ENCODE assay signal across 1 cellular context in the genomic region with DNA sequence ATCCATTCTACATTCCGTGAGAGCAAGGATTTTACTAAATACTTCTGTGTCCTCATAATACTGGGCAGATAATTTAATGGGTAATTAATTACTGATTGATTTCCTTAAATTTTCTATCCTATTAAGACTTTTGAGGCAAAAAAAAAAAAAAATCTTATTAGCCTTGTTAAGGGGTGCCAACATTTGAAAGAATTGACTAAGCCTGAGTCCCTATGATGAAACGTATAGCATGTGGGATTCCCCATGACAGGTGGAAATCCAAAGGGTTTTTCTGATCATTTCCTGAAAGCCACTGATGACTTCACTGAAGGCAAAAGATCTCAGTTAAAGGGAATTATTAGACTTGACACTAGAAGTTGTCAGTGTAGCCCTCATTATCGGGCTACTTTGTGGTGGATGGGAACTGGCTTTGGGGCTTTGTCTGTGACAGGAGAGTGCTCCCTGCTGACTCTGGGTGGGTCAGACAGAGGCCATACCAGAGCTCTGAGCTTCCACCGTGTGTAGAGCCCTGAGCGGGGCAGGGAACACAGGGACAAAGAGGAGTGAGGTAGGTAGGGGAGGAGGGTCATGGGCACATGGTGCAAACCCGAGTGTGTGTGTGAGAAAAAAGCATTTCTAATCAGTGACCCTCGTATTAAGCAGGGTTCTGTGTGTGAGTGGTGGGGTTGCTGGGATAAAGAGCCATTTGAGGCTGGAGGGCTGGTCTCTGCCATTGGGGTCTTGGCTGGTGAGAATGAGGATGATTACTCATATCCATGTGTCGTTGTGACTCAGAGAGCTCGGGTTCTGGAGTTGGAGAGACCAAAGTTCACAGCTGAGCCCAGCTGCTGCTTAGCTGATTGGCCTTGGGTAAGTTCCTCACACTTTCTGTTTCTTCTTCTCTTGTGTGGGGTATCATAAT.
TF ChIP-seq lines count a peak whose summit lies in the region.

No MANE protein-coding gene starts in this region.

TF ChIP-seq in GM12878, 131 proteins besides CTCF, POLR2A, EP300 and RAD21 (continued from another document and continues in another):
- TF ChIP-seq, protein P1, sequence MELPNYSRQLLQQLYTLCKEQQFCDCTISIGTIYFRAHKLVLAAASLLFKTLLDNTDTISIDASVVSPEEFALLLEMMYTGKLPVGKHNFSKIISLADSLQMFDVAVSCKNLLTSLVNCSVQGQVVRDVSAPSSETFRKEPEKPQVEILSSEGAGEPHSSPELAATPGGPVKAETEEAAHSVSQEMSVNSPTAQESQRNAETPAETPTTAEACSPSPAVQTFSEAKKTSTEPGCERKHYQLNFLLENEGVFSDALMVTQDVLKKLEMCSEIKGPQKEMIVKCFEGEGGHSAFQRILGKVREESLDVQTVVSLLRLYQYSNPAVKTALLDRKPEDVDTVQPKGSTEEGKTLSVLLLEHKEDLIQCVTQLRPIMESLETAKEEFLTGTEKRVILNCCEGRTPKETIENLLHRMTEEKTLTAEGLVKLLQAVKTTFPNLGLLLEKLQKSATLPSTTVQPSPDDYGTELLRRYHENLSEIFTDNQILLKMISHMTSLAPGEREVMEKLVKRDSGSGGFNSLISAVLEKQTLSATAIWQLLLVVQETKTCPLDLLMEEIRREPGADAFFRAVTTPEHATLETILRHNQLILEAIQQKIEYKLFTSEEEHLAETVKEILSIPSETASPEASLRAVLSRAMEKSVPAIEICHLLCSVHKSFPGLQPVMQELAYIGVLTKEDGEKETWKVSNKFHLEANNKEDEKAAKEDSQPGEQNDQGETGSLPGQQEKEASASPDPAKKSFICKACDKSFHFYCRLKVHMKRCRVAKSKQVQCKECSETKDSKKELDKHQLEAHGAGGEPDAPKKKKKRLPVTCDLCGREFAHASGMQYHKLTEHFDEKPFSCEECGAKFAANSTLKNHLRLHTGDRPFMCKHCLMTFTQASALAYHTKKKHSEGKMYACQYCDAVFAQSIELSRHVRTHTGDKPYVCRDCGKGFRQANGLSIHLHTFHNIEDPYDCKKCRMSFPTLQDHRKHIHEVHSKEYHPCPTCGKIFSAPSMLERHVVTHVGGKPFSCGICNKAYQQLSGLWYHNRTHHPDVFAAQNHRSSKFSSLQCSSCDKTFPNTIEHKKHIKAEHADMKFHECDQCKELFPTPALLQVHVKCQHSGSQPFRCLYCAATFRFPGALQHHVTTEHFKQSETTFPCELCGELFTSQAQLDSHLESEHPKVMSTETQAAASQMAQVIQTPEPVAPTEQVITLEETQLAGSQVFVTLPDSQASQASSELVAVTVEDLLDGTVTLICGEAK (IDR thresholded peaks at IDR 0.05; ENCODE audit: borderline replicate concordance): peak; percentile 20; the same call in 1 of the 2 replicates
- TF ChIP-seq CREB1 (IDR thresholded peaks at IDR 0.05; ENCODE audit: low read depth) (0 out of 2 replicates have a peak, but pooled peaks have one; percentile 38), SIX5 (IDR thresholded peaks at IDR 0.05; ENCODE audit: low read depth, low read length, severe bottlenecking) (no peak), IKZF2 (IDR thresholded peaks at IDR 0.05) (peak; percentile 82 to 87), WRNIP1 (IDR thresholded peaks at IDR 0.05; ENCODE audit: borderline replicate concordance, low read depth, low read length) (no peak), NFYA (IDR thresholded peaks at IDR 0.05; ENCODE audit: borderline replicate concordance, low read depth, low read length) (no peak), SREBF1 (IDR thresholded peaks at IDR 0.05; ENCODE audit: low read length) (no peak), NFXL1 (IDR thresholded peaks at IDR 0.05; ENCODE audit: borderline replicate concordance) (no peak), LARP7 (IDR thresholded peaks at IDR 0.05) (no peak), CHD4 (IDR thresholded peaks at IDR 0.05) (no peak), GABPA (IDR thresholded peaks at IDR 0.05; ENCODE audit: low read depth) (no peak), TAF1 (IDR thresholded peaks at IDR 0.05; ENCODE audit: borderline replicate concordance, low read depth, low read length) (no peak; the same call in 1 of the 2 replicates), SMARCA5 (IDR thresholded peaks at IDR 0.05) (peak; percentile 91; the same call in 1 of the 2 replicates), FOS (IDR thresholded peaks at IDR 0.05; ENCODE audit: borderline replicate concordance, extremely low read depth, insufficient read length) (no peak), YY1 (IDR thresholded peaks at IDR 0.05; ENCODE audit: low read depth, low read length) (0 out of 2 replicates have a peak, but pooled peaks have one; percentile 32), KLF5 (IDR thresholded peaks at IDR 0.05; ENCODE audit: partially characterized antibody) (no peak), POLR2AphosphoS5 (IDR thresholded peaks at IDR 0.05; ENCODE audit: low read length) (peak; percentile 65), BHLHE40 (IDR thresholded peaks at IDR 0.05; ENCODE audit: borderline replicate concordance in 1 of 2, low read depth in 2 of 2, low read length in 1 of 2) (peak; percentile 64 to 72; a peak in 3 of 4 replicates), HDAC6 (IDR thresholded peaks at IDR 0.05; ENCODE audit: unreplicated experiment) (no peak), JUND (IDR thresholded peaks at IDR 0.05; ENCODE audit: low read depth, low read length) (peak; percentile 71; the same call in 1 of the 2 replicates), SUPT20H (IDR thresholded peaks at IDR 0.05; ENCODE audit: borderline replicate concordance, control insufficient read depth, low read depth, low read length) (no peak), PML (IDR thresholded peaks at IDR 0.05; ENCODE audit: low read length) (no peak; the same call in 1 of the 2 replicates), ZNF24 (IDR thresholded peaks at IDR 0.05) (peak; percentile 96), RUNX3 (IDR thresholded peaks at IDR 0.05; ENCODE audit: low read length) (peak; percentile 84), MEF2A (IDR thresholded peaks at IDR 0.05; ENCODE audit: insufficient read depth, low read depth, low read length) (0 out of 2 replicates have a peak, but pooled peaks have one; percentile 16), NRF1 (conservative IDR thresholded peaks at IDR 0.05; ENCODE audit: low read depth, low read length) (no peak), CBX5 (IDR thresholded peaks at IDR 0.05; ENCODE audit: low read depth) (no peak), CEBPB (IDR thresholded peaks at IDR 0.05; ENCODE audit: borderline replicate concordance in 1 of 2, low read depth in 2 of 2, low read length in 2 of 2) (no peak), NBN (IDR thresholded peaks at IDR 0.05) (peak; percentile 87)
- TF ChIP-seq, protein P2, sequence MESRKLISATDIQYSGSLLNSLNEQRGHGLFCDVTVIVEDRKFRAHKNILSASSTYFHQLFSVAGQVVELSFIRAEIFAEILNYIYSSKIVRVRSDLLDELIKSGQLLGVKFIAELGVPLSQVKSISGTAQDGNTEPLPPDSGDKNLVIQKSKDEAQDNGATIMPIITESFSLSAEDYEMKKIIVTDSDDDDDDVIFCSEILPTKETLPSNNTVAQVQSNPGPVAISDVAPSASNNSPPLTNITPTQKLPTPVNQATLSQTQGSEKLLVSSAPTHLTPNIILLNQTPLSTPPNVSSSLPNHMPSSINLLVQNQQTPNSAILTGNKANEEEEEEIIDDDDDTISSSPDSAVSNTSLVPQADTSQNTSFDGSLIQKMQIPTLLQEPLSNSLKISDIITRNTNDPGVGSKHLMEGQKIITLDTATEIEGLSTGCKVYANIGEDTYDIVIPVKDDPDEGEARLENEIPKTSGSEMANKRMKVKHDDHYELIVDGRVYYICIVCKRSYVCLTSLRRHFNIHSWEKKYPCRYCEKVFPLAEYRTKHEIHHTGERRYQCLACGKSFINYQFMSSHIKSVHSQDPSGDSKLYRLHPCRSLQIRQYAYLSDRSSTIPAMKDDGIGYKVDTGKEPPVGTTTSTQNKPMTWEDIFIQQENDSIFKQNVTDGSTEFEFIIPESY (IDR thresholded peaks at IDR 0.05): no peak
- TF ChIP-seq, protein P3, sequence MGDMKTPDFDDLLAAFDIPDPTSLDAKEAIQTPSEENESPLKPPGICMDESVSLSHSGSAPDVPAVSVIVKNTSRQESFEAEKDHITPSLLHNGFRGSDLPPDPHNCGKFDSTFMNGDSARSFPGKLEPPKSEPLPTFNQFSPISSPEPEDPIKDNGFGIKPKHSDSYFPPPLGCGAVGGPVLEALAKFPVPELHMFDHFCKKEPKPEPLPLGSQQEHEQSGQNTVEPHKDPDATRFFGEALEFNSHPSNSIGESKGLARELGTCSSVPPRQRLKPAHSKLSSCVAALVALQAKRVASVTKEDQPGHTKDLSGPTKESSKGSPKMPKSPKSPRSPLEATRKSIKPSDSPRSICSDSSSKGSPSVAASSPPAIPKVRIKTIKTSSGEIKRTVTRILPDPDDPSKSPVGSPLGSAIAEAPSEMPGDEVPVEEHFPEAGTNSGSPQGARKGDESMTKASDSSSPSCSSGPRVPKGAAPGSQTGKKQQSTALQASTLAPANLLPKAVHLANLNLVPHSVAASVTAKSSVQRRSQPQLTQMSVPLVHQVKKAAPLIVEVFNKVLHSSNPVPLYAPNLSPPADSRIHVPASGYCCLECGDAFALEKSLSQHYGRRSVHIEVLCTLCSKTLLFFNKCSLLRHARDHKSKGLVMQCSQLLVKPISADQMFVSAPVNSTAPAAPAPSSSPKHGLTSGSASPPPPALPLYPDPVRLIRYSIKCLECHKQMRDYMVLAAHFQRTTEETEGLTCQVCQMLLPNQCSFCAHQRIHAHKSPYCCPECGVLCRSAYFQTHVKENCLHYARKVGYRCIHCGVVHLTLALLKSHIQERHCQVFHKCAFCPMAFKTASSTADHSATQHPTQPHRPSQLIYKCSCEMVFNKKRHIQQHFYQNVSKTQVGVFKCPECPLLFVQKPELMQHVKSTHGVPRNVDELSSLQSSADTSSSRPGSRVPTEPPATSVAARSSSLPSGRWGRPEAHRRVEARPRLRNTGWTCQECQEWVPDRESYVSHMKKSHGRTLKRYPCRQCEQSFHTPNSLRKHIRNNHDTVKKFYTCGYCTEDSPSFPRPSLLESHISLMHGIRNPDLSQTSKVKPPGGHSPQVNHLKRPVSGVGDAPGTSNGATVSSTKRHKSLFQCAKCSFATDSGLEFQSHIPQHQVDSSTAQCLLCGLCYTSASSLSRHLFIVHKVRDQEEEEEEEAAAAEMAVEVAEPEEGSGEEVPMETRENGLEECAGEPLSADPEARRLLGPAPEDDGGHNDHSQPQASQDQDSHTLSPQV (IDR thresholded peaks at IDR 0.05): no peak; the same call in 1 of the 2 replicates
- TF ChIP-seq, protein P4, sequence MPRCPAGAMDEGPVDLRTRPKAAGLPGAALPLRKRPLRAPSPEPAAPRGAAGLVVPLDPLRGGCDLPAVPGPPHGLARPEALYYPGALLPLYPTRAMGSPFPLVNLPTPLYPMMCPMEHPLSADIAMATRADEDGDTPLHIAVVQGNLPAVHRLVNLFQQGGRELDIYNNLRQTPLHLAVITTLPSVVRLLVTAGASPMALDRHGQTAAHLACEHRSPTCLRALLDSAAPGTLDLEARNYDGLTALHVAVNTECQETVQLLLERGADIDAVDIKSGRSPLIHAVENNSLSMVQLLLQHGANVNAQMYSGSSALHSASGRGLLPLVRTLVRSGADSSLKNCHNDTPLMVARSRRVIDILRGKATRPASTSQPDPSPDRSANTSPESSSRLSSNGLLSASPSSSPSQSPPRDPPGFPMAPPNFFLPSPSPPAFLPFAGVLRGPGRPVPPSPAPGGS (IDR thresholded peaks at IDR 0.05; ENCODE audit: borderline replicate concordance, insufficient read depth, low read depth, low read length, poor library complexity, severe bottlenecking): peak; percentile 39
- TF ChIP-seq, protein P5, sequence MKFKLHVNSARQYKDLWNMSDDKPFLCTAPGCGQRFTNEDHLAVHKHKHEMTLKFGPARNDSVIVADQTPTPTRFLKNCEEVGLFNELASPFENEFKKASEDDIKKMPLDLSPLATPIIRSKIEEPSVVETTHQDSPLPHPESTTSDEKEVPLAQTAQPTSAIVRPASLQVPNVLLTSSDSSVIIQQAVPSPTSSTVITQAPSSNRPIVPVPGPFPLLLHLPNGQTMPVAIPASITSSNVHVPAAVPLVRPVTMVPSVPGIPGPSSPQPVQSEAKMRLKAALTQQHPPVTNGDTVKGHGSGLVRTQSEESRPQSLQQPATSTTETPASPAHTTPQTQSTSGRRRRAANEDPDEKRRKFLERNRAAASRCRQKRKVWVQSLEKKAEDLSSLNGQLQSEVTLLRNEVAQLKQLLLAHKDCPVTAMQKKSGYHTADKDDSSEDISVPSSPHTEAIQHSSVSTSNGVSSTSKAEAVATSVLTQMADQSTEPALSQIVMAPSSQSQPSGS (IDR thresholded peaks at IDR 0.05; ENCODE audit: low read length): 0 out of 2 replicates have a peak, but pooled peaks have one; percentile 49
- TF ChIP-seq, protein P6, sequence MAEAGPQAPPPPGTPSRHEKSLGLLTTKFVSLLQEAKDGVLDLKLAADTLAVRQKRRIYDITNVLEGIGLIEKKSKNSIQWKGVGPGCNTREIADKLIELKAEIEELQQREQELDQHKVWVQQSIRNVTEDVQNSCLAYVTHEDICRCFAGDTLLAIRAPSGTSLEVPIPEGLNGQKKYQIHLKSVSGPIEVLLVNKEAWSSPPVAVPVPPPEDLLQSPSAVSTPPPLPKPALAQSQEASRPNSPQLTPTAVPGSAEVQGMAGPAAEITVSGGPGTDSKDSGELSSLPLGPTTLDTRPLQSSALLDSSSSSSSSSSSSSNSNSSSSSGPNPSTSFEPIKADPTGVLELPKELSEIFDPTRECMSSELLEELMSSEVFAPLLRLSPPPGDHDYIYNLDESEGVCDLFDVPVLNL (IDR thresholded peaks at IDR 0.05; ENCODE audit: low read depth, low read length): 0 out of 2 replicates have a peak, but pooled peaks have one; percentile 12
- TF ChIP-seq, protein P7, sequence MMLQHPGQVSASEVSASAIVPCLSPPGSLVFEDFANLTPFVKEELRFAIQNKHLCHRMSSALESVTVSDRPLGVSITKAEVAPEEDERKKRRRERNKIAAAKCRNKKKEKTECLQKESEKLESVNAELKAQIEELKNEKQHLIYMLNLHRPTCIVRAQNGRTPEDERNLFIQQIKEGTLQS (IDR thresholded peaks at IDR 0.05; ENCODE audit: borderline replicate concordance, extremely low read depth, low read depth, low read length): no peak
- TF ChIP-seq, protein P8, sequence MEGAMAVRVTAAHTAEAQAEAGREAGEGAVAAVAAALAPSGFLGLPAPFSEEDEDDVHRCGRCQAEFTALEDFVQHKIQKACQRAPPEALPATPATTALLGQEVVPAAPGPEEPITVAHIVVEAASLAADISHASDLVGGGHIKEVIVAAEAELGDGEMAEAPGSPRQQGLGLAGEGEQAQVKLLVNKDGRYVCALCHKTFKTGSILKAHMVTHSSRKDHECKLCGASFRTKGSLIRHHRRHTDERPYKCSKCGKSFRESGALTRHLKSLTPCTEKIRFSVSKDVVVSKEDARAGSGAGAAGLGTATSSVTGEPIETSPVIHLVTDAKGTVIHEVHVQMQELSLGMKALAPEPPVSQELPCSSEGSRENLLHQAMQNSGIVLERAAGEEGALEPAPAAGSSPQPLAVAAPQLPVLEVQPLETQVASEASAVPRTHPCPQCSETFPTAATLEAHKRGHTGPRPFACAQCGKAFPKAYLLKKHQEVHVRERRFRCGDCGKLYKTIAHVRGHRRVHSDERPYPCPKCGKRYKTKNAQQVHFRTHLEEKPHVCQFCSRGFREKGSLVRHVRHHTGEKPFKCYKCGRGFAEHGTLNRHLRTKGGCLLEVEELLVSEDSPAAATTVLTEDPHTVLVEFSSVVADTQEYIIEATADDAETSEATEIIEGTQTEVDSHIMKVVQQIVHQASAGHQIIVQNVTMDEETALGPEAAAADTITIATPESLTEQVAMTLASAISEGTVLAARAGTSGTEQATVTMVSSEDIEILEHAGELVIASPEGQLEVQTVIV (IDR thresholded peaks at IDR 0.05; ENCODE audit: borderline replicate concordance, partially characterized antibody): no peak
